1 cellular context compared by ENCODE assay signal in the genomic region with DNA sequence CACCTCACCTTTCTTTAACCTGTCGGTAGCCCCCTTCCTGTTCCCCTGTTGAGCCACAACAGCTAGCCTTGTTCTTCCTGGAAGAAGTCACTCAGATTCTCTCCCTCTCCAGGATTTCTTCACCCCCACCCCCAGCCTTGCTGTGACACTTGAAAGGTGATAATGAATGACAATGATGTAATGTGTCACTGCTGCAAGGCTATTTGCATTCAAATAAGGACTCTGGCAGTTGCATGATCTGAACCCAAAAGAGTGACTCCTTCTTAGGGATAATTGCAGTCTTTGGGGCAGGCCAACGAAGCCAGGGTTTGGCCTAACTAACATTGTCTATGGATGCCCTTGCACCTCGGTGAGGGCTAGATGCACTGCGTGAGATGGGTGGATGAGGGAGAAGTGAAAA.
TF ChIP-seq lines count a peak whose summit lies in the region.

No MANE protein-coding gene starts in this region.

TF ChIP-seq in GM23338, 12 proteins besides CTCF, POLR2A, EP300 and RAD21 (continued from another document):
- TF ChIP-seq, protein P1, sequence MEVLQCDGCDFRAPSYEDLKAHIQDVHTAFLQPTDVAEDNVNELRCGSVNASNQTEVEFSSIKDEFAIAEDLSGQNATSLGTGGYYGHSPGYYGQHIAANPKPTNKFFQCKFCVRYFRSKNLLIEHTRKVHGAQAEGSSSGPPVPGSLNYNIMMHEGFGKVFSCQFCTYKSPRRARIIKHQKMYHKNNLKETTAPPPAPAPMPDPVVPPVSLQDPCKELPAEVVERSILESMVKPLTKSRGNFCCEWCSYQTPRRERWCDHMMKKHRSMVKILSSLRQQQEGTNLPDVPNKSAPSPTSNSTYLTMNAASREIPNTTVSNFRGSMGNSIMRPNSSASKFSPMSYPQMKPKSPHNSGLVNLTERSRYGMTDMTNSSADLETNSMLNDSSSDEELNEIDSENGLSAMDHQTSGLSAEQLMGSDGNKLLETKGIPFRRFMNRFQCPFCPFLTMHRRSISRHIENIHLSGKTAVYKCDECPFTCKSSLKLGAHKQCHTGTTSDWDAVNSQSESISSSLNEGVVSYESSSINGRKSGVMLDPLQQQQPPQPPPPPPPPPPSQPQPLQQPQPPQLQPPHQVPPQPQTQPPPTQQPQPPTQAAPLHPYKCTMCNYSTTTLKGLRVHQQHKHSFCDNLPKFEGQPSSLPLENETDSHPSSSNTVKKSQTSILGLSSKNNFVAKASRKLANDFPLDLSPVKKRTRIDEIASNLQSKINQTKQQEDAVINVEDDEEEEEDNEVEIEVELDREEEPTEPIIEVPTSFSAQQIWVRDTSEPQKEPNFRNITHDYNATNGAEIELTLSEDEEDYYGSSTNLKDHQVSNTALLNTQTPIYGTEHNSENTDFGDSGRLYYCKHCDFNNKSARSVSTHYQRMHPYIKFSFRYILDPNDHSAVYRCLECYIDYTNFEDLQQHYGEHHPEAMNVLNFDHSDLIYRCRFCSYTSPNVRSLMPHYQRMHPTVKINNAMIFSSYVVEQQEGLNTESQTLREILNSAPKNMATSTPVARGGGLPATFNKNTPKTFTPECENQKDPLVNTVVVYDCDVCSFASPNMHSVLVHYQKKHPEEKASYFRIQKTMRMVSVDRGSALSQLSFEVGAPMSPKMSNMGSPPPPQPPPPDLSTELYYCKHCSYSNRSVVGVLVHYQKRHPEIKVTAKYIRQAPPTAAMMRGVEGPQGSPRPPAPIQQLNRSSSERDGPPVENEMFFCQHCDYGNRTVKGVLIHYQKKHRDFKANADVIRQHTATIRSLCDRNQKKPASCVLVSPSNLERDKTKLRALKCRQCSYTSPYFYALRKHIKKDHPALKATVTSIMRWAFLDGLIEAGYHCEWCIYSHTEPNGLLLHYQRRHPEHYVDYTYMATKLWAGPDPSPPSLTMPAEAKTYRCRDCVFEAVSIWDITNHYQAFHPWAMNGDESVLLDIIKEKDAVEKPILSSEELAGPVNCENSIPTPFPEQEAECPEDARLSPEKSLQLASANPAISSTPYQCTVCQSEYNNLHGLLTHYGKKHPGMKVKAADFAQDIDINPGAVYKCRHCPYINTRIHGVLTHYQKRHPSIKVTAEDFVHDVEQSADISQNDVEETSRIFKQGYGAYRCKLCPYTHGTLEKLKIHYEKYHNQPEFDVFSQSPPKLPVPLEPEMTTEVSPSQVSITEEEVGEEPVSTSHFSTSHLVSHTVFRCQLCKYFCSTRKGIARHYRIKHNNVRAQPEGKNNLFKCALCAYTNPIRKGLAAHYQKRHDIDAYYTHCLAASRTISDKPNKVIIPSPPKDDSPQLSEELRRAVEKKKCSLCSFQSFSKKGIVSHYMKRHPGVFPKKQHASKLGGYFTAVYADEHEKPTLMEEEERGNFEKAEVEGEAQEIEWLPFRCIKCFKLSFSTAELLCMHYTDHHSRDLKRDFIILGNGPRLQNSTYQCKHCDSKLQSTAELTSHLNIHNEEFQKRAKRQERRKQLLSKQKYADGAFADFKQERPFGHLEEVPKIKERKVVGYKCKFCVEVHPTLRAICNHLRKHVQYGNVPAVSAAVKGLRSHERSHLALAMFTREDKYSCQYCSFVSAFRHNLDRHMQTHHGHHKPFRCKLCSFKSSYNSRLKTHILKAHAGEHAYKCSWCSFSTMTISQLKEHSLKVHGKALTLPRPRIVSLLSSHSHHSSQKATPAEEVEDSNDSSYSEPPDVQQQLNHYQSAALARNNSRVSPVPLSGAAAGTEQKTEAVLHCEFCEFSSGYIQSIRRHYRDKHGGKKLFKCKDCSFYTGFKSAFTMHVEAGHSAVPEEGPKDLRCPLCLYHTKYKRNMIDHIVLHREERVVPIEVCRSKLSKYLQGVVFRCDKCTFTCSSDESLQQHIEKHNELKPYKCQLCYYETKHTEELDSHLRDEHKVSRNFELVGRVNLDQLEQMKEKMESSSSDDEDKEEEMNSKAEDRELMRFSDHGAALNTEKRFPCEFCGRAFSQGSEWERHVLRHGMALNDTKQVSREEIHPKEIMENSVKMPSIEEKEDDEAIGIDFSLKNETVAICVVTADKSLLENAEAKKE (CRISPR knock-in tag; IDR thresholded peaks at IDR 0.05), result peak; percentile 53; the same call in 1 of the 2 replicates
- TF ChIP-seq NANOG (IDR thresholded peaks at IDR 0.05; ENCODE audit: borderline replicate concordance) (peak; percentile 86), CREB1 (CRISPR knock-in tag; IDR thresholded peaks at IDR 0.05; ENCODE audit: low read depth) (peak; percentile 60; the same call in 1 of the 2 replicates)
